In the genomic region with DNA sequence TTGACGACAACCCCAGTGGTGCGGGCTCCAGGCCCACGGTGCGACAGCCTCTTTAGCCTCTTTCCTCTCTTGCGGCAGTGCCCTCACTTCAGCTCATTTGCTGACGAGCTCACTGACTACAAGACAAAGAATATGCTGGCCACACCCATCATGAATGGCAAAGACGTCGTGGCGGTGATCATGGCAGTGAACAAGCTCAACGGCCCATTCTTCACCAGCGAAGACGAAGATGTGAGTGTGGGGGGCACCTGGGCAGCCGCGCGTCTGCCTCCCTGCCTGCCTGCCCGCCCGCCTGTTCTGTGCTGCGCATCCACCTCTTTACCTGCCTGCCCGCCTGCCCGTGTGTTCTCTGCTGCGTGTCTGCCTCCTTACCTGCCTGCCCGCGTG, we compare ENCODE assay signal across 25 cellular contexts. TPM values are rescaled to one million over a fixed set of nuclear protein-coding genes. Genes with fewer than 3 reads are reported as not detected.
DNase-seq lines count a peak whose midpoint lies in the region; ATAC-seq and TF ChIP-seq lines count a peak whose summit lies in the region.
"Had no signal": no experiment of that assay in that cellular context is flagged by ENCODE, and none has a peak within 500 bp of the region (broad histone marks: within the 10 kb centered on the region; RNA-seq: fewer than 3 reads in every experiment).

No MANE protein-coding gene starts in this region.

- no peak overlapping the region for H3K23ac ChIP-seq in H9 (ENCODE audit: insufficient read length, low read depth, low read length)

- no peak overlapping the region for H2BK120ac ChIP-seq in H9 (ENCODE audit: low read depth, low read length, poor library complexity, severe bottlenecking)

- H3K56ac ChIP-seq in H9 (ENCODE audit: insufficient read length, low read depth, low read length), result no peak overlapping the region

- intact Hi-C loops in spleen (cut with DNase I; ENCODE audit: low total_unique reads), result no loop called here

- H3K4ac ChIP-seq in H9 (ENCODE audit: low read depth, low read length), result no peak overlapping the region

- no peaks in the 10 kb centered on the region for H3K79me2 ChIP-seq in H9 (ENCODE audit: insufficient read depth, low read length)

- H3K36me3 ChIP-seq in spleen, result no peaks in the 10 kb centered on the region
- H3K36me3 ChIP-seq: BE2C had no signal

- H2AK5ac ChIP-seq in H9 (ENCODE audit: insufficient read length, low read length), result no peak overlapping the region

- H3K27ac Mint-ChIP-seq in H9 (no peak overlapping the region), chondrocyte (ENCODE audit: unreplicated experiment) (no peak overlapping the region)
- no peak overlapping the region for H3K27ac Mint-ChIP-seq in natural killer cell treated with Interleukin-12 subunit alpha and Interleukin-12 subunit beta and Interleukin-15 and Interleukin-18, amount 100 ng/mL, for 72 hours
- H3K27ac Mint-ChIP-seq: CD8-positive, alpha-beta T cell; HFFc6 had no signal

- H4K20me1 ChIP-seq in H9 (ENCODE audit: control insufficient read depth, insufficient read depth, insufficient read length), result no peaks in the 10 kb centered on the region

- H3K79me1 ChIP-seq in H9 (ENCODE audit: insufficient read depth, low read depth, low read length, poor library complexity, severe bottlenecking), result no peaks in the 10 kb centered on the region

- no peak overlapping the region for H3K4me3 ChIP-seq in spleen
- H3K4me3 ChIP-seq: GM12878 had no signal

- H3K9me3 Mint-ChIP-seq in H9, result peaks cover 17 to 21% of the 10 kb centered on the region in 2 experiments
- H3K9me3 Mint-ChIP-seq in chondrocyte (ENCODE audit: low read depth), result peaks cover 9% of the 10 kb centered on the region
- peaks cover 3% of the 10 kb centered on the region for H3K9me3 Mint-ChIP-seq in natural killer cell treated with Interleukin-12 subunit alpha and Interleukin-12 subunit beta and Interleukin-15 and Interleukin-18, amount 100 ng/mL, for 72 hours
- H3K9me3 Mint-ChIP-seq: CD8-positive, alpha-beta T cell had no signal

- TF ChIP-seq POLR2A in spleen (IDR thresholded peaks at IDR 0.05), result no peak

- H3K23me2 ChIP-seq in H9 (ENCODE audit: insufficient read length, low read depth, low read length, poor library complexity, severe bottlenecking), result no peaks in the 10 kb centered on the region

- no peak overlapping the region for H2BK12ac ChIP-seq in H9 (ENCODE audit: insufficient read length, low read depth, low read length)

- H3K4me1 ChIP-seq in H9 (ENCODE audit: insufficient read depth, low read length) (no peaks in the 10 kb centered on the region), spleen (no peaks in the 10 kb centered on the region)
- H3K4me1 ChIP-seq: BE2C had no signal

- no peak for TF ChIP-seq CTCF in H9 (conservative IDR thresholded peaks at IDR 0.05)
- no peak for TF ChIP-seq CTCF in chondrocyte (IDR thresholded peaks at IDR 0.05)
- no peak for TF ChIP-seq CTCF in spleen (IDR thresholded peaks at IDR 0.05 in 8 of 11, conservative IDR thresholded peaks at IDR 0.05 in 3 of 11)

- H3K27me3 Mint-ChIP-seq in H9 (ENCODE audit: low read depth) (peaks cover 18% of the 10 kb centered on the region), chondrocyte (ENCODE audit: low read depth) (peaks cover 25% of the 10 kb centered on the region)
- H3K27me3 Mint-ChIP-seq in natural killer cell treated with Interleukin-12 subunit alpha and Interleukin-12 subunit beta and Interleukin-15 and Interleukin-18, amount 100 ng/mL, for 72 hours, result peaks cover 0 to 5% of the 10 kb centered on the region in 2 donors

- H4K5ac ChIP-seq in H9 (ENCODE audit: insufficient read length, low read depth, low read length), result no peak overlapping the region

- no peak for ATAC-seq in natural killer cell treated with Interleukin-12 subunit alpha and Interleukin-12 subunit beta and Interleukin-15 and Interleukin-18, amount 100 ng/mL, for 72 hours
- no peak for ATAC-seq in GM18861 (IDR thresholded peaks at IDR 0.05; ENCODE audit: unreplicated experiment)
- ATAC-seq: CD8-positive, alpha-beta T cell; GM12878 had no signal

- H3K36me3 Mint-ChIP-seq in H9 (ENCODE audit: insufficient read depth in 1 of 3, low read depth in 3 of 3), result peaks cover 0 to 15% (median 13%) of the 10 kb centered on the region in 3 experiments; a peak in 5 of 7 replicates
- peaks cover 1% of the 10 kb centered on the region for H3K36me3 Mint-ChIP-seq in chondrocyte (ENCODE audit: low read depth)
- H3K36me3 Mint-ChIP-seq in natural killer cell treated with Interleukin-12 subunit alpha and Interleukin-12 subunit beta and Interleukin-15 and Interleukin-18, amount 100 ng/mL, for 72 hours, result no peaks in the 10 kb centered on the region
- H3K36me3 Mint-ChIP-seq: CD8-positive, alpha-beta T cell had no signal

- no peak overlapping the region for H3K27ac ChIP-seq in H9 (ENCODE audit: insufficient read length, low read depth, low read length)
- no peak overlapping the region for H3K27ac ChIP-seq in spleen
- H3K27ac ChIP-seq: KMS-11 had no signal

- WGBS in H9 (ENCODE audit: extremely low coverage, insufficient read length, low lambda C conversion rate), result no CpG with 5 or more reads among the region's 23 CpGs
- 78 to 86% (median 85%) methylated on average over 22 to 23 of the region's 23 CpGs for WGBS in spleen, 5 donors

- H3K9ac ChIP-seq in H9 (ENCODE audit: extremely low read depth, insufficient read length, low read length), result no peak overlapping the region
- H3K9ac ChIP-seq: KMS-11 had no signal

- no peak overlapping the region for H2BK5ac ChIP-seq in H9 (ENCODE audit: insufficient read length, low read length)

- H4K91ac ChIP-seq in H9 (ENCODE audit: insufficient read length, low read depth, low read length), result no peak overlapping the region

- H3K9me3 ChIP-seq in H9 (ENCODE audit: control insufficient read depth, low read depth, low read length) (no peaks in the 10 kb centered on the region), spleen (peaks cover 0 to 14% (median 0%) of the 10 kb centered on the region in 8 donors)
- H3K9me3 ChIP-seq: BE2C had no signal

- no peak overlapping the region for H2AFZ ChIP-seq in H9 (ENCODE audit: low read length)

- H3K4me2 ChIP-seq in H9 (ENCODE audit: insufficient read depth, insufficient read length, low read length), result no peak overlapping the region
- H3K4me2 ChIP-seq: KMS-11 had no signal

- peak; percentile 47 for DNase-seq in activated effector memory CD4-positive, alpha-beta T cell treated with anti-CD3 and anti-CD28 coated beads, Interleukin-2, amount 50 U/mL, for 16 hours
- DNase-seq in activated effector memory CD4-positive, alpha-beta T cell treated with Interleukin-2 at 50 U/mL for 16 hours, result no peak
- peak; percentile 24 for DNase-seq in H9
- DNase-seq in chondrocyte (ENCODE audit: low spot score), result peak; percentile 84
- DNase-seq in spleen, result peak; percentile 52
- DNase-seq in natural killer cell treated with Interleukin-12 subunit alpha and Interleukin-12 subunit beta and Interleukin-15 and Interleukin-18, amount 100 ng/mL, for 72 hours (ENCODE audit: low spot score), result no peak
- DNase-seq: BE2C; Calu3; CD8-positive, alpha-beta T cell; DMS53; EL; GOT3; HFFc6; MV-4-11; NCI-H1436; NCI-H1930; NCI-H2171 treated with DMSO at 0.1 percent for 48 hours; NCI-H446; NCI-H526 treated with DMSO at 0.1 percent for 48 hours; OCI-M1 had no signal

- no peak overlapping the region for H4K8ac ChIP-seq in H9 (replicated peaks; ENCODE audit: insufficient read length, low read depth, low read length)

- H2BK15ac ChIP-seq in H9 (ENCODE audit: low read depth, low read length), result no peak overlapping the region

- 0 out of 4 replicates have a peak, but pooled peaks cover 0 to 3% of the 10 kb centered on the region in 2 experiments for H3K4me1 Mint-ChIP-seq in H9
- H3K4me1 Mint-ChIP-seq in chondrocyte (ENCODE audit: low read depth), result peaks cover 8% of the 10 kb centered on the region
- no peaks in the 10 kb centered on the region for H3K4me1 Mint-ChIP-seq in natural killer cell treated with Interleukin-12 subunit alpha and Interleukin-12 subunit beta and Interleukin-15 and Interleukin-18, amount 100 ng/mL, for 72 hours (ENCODE audit: low read depth in 2 of 2)

- H2BK20ac ChIP-seq in H9 (ENCODE audit: low read depth, low read length, poor library complexity, severe bottlenecking), result no peak overlapping the region

- no peak overlapping the region for H3K18ac ChIP-seq in H9 (ENCODE audit: insufficient read length, low read depth, low read length)

- no peak overlapping the region for H3T11ph ChIP-seq in H9 (ENCODE audit: low read length)

- no peak overlapping the region for H3K14ac ChIP-seq in H9 (ENCODE audit: insufficient read depth, low read length)

- H3K27me3 ChIP-seq in H9 (ENCODE audit: insufficient read depth, low read length), result no peaks in the 10 kb centered on the region
- peaks cover 0 to 40% (median 0%) of the 10 kb centered on the region in 7 donors for H3K27me3 ChIP-seq in spleen (replicated peaks in 1 of 7)
- H3K27me3 ChIP-seq: BE2C had no signal

- no peak overlapping the region for H3K4me3 Mint-ChIP-seq in H9
- no peak overlapping the region for H3K4me3 Mint-ChIP-seq in chondrocyte (ENCODE audit: unreplicated experiment)
- no peak overlapping the region for H3K4me3 Mint-ChIP-seq in natural killer cell treated with Interleukin-12 subunit alpha and Interleukin-12 subunit beta and Interleukin-15 and Interleukin-18, amount 100 ng/mL, for 72 hours
- H3K4me3 Mint-ChIP-seq: CD8-positive, alpha-beta T cell; HFFc6 had no signal

RNA-seq across cellular contexts. Expression of gene PDE6B, which starts 9.2 kb away (rescaled TPM):
- 10.2 and 10.8 TPM in 2 replicates for total RNA-seq in H9 (2021)
- total RNA-seq in chondrocyte, result 0.46 to 2.3 TPM (median 2.3 TPM) in 3 replicates
- total RNA-seq in spleen, result 10 to 100 TPM in 6 of 7 donors, 1 to 10 TPM in 1; 10.0 to 19.8 (median 15.8) TPM
- 1 to 10 TPM; 4.4 to 7.7 (median 6.1) TPM for polyA plus RNA-seq in spleen
- 10 to 100 TPM; 14.1 to 14.8 TPM for total RNA-seq in natural killer cell treated with Interleukin-12 subunit alpha and Interleukin-12 subunit beta and Interleukin-15 and Interleukin-18, amount 100 ng/mL, for 72 hours
- total RNA-seq: Calu3, HFFc6, HT-29, RPMI7951 had no signal

RNA-seq across cellular contexts. Expression of gene ATP5ME, which starts 39.5 kb away (rescaled TPM):
- total RNA-seq in H9 (2021) (425 and 433 TPM in 2 replicates), chondrocyte (240 to 279 TPM (median 256 TPM) in 3 replicates), spleen (100 to 1,000 TPM in 4 of 7 donors, 10 to 100 TPM in 3; 51.7 to 187 (median 160) TPM)
- 100 to 1,000 TPM; 444 to 497 (median 461) TPM for polyA plus RNA-seq in spleen
- 100 to 1,000 TPM; 187 to 224 TPM for total RNA-seq in natural killer cell treated with Interleukin-12 subunit alpha and Interleukin-12 subunit beta and Interleukin-15 and Interleukin-18, amount 100 ng/mL, for 72 hours

RNA-seq across cellular contexts. Expression of gene MYL5, which starts 39.8 kb away (rescaled TPM):
- total RNA-seq in H9 (2021) (18.0 and 18.4 TPM in 2 replicates), chondrocyte (22.8 to 26.5 TPM (median 25.6 TPM) in 3 replicates), spleen (10 to 100 TPM in 6 of 7 donors, 1 to 10 TPM in 1; 9.2 to 28.2 (median 14.6) TPM)
- 10 to 100 TPM; 18.9 to 32.6 (median 20.0) TPM for polyA plus RNA-seq in spleen
- 10 to 100 TPM; 13.5 to 24.6 TPM for total RNA-seq in natural killer cell treated with Interleukin-12 subunit alpha and Interleukin-12 subunit beta and Interleukin-15 and Interleukin-18, amount 100 ng/mL, for 72 hours

RNA-seq across cellular contexts. Expression of gene SLC49A3, which starts 54.4 kb away (rescaled TPM):
- total RNA-seq in H9 (2021) (6.8 and 6.9 TPM in 2 replicates), chondrocyte (0.85 to 1.3 TPM (median 0.89 TPM) in 3 replicates), spleen (10 to 100 TPM; 11.2 to 28.8 (median 21.2) TPM)
- 10 to 100 TPM in 2 of 3 donors, 1 to 10 TPM in 1; 5.6 to 19.3 (median 11.7) TPM for polyA plus RNA-seq in spleen
- total RNA-seq in natural killer cell treated with Interleukin-12 subunit alpha and Interleukin-12 subunit beta and Interleukin-15 and Interleukin-18, amount 100 ng/mL, for 72 hours, result 10 to 100 TPM; 10.5 to 15.9 TPM
- total RNA-seq: RPMI7951 had no signal

RNA-seq across cellular contexts. Expression of gene TMEM271, which starts 58.5 kb away (rescaled TPM):
- total RNA-seq in H9 (2021) (0.09 TPM in 1 of 2 replicates, not detected in the other), chondrocyte (not detected in 3 replicates), spleen (not detected)
- polyA plus RNA-seq in spleen, result not detected
- total RNA-seq in natural killer cell treated with Interleukin-12 subunit alpha and Interleukin-12 subunit beta and Interleukin-15 and Interleukin-18, amount 100 ng/mL, for 72 hours, result not detected
- total RNA-seq: Calu3; CD8-positive, alpha-beta T cell; GM12878; HFFc6; HT-29; RPMI7951 had no signal
- polyA plus RNA-seq: GM12878 had no signal

Comparison
In these comparisons a context has a peak if more than half of its experiments do, and no peak if none do; other contexts are left out.
1. DNase-seq: peak in activated effector memory CD4-positive, alpha-beta T cell treated with anti-CD3 and anti-CD28 coated beads, Interleukin-2, amount 50 U/mL, for 16 hours (single experiment), H9 (single experiment), chondrocyte (single experiment) and spleen (single experiment); none in activated effector memory CD4-positive, alpha-beta T cell treated with Interleukin-2 at 50 U/mL for 16 hours (single experiment) and natural killer cell treated with Interleukin-12 subunit alpha and Interleukin-12 subunit beta and Interleukin-15 and Interleukin-18, amount 100 ng/mL, for 72 hours (single experiment).